ENCODE assay signal across 9 cellular contexts in genomic region chr2:161384864-161385263, GRCh38. TPM values are rescaled to one million over a fixed set of nuclear protein-coding genes. Genes with fewer than 3 reads are reported as not detected.
A peak's percentile ranks its signal among the peaks of the same experiment; 100 is the strongest.
DNase-seq lines count a peak whose midpoint lies in the region; ATAC-seq and TF ChIP-seq lines count a peak whose summit lies in the region.
"Had no signal": no experiment of that assay in that cellular context is flagged by ENCODE, and none has a peak within 500 bp of the region (broad histone marks: within the 10 kb centered on the region; RNA-seq: fewer than 3 reads in every experiment).

No MANE protein-coding gene starts in this region.

- no peaks in the 10 kb centered on the region for H3K4me1 ChIP-seq in colonic mucosa

- H3K27me3 ChIP-seq in colonic mucosa, result no peaks in the 10 kb centered on the region
- H3K27me3 ChIP-seq: brain microvascular endothelial cell had no signal

- no peaks in the 10 kb centered on the region for H3K36me3 ChIP-seq in colonic mucosa
- H3K36me3 ChIP-seq: brain microvascular endothelial cell had no signal

- intact Hi-C loops in colonic mucosa (cut with DNase I), result no loop called here

- peak; percentile 63 for ATAC-seq in GM21576 (IDR thresholded peaks at IDR 0.05; ENCODE audit: unreplicated experiment)
- peak; percentile 89 for ATAC-seq in HG03354 (IDR thresholded peaks at IDR 0.05; ENCODE audit: poor library complexity, severe bottlenecking, unreplicated experiment)

- no peak overlapping the region for H3K9ac ChIP-seq in colonic mucosa (ENCODE audit: low read depth in 2 of 2, low read length in 2 of 2)

- no peaks in the 10 kb centered on the region for H3K9me3 ChIP-seq in colonic mucosa

- H3K4me3 ChIP-seq in colonic mucosa, result no peak overlapping the region

- H3K27ac ChIP-seq in colonic mucosa, result no peak overlapping the region
- H3K27ac ChIP-seq: brain microvascular endothelial cell had no signal

- no peak for TF ChIP-seq CTCF in colonic mucosa (IDR thresholded peaks at IDR 0.05)

- DNase-seq in NCI-H1436 (lab: John Stamatoyannopoulos, UW) (peak; percentile 2), NCI-H1436 treated with DMSO at 0.1 percent for 48 hours (lab: John Stamatoyannopoulos, UW) (no peak), colonic mucosa (no peak), DMS 273 (lab: John Stamatoyannopoulos, UW; ENCODE audit: unreplicated experiment) (no peak)
- peak; percentile 21 for DNase-seq in central memory CD4-positive, alpha-beta T cell
- DNase-seq in effector CD8-positive, alpha-beta T cell (lab: John Stamatoyannopoulos, UW), result no peak
- DNase-seq: brain microvascular endothelial cell had no signal

RNA-seq across cellular contexts. Expression of gene TBR1, which starts 31.2 kb away (rescaled TPM):
- total RNA-seq in colonic mucosa, result not detected

Comparison
In these comparisons a context has a peak if more than half of its experiments do, and no peak if none do; other contexts are left out.
1. DNase-seq: peak in NCI-H1436 (single experiment) and central memory CD4-positive, alpha-beta T cell (single experiment); none in NCI-H1436 treated with DMSO at 0.1 percent for 48 hours (single experiment), colonic mucosa (single experiment), DMS 273 (single experiment) and effector CD8-positive, alpha-beta T cell (single experiment).